ENCODE assay signal across 1 cellular context in the genomic region with DNA sequence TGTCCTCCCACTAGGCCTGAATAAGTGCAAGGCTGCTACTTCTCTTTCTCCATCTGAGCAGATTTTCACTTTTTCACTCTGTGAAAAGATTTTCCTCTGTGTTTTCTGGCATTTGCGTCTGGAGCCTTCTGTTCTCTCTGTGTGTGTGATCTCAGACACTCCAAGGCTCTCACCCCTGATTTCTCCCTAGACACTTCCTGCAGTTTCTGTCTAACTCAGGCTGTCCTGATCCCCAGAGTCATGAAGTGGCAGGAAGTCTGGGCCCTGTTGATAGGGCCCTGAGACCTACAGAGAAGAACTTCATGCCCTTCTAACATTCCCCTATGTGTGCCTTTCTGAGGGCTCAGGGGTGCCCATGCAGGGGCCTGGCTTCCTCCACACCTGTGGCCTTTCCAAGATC.
TF ChIP-seq lines count a peak whose summit lies in the region.

No MANE protein-coding gene starts in this region.

TF ChIP-seq in WTC11, 78 proteins besides CTCF, POLR2A, EP300 and RAD21 (continued from another document):
- no peak for TF ChIP-seq FOXJ3 (CRISPR knock-in tag; IDR thresholded peaks at IDR 0.05; ENCODE audit: borderline replicate concordance)
- TF ChIP-seq FOXP4 (CRISPR knock-in tag; IDR thresholded peaks at IDR 0.05), result no peak
- TF ChIP-seq SMAD4 (CRISPR knock-in tag; IDR thresholded peaks at IDR 0.05), result no peak
- TF ChIP-seq ATF2 (CRISPR knock-in tag; IDR thresholded peaks at IDR 0.05; ENCODE audit: borderline replicate concordance, low read depth), result no peak
- TF ChIP-seq STAT6 (CRISPR knock-in tag; conservative IDR thresholded peaks at IDR 0.05; ENCODE audit: low read depth), result no peak
- TF ChIP-seq AFF4 (CRISPR knock-in tag; IDR thresholded peaks at IDR 0.05; ENCODE audit: borderline replicate concordance), result no peak
- TF ChIP-seq GRHL2 (CRISPR knock-in tag; IDR thresholded peaks at IDR 0.05; ENCODE audit: insufficient replicate concordance, severe bottlenecking), result no peak
- TF ChIP-seq ZNF219 (CRISPR knock-in tag; IDR thresholded peaks at IDR 0.05; ENCODE audit: borderline replicate concordance), result no peak
- no peak for TF ChIP-seq ZNF317 (CRISPR knock-in tag; IDR thresholded peaks at IDR 0.05; ENCODE audit: borderline replicate concordance, low read depth)
- no peak for TF ChIP-seq PRDM15 (CRISPR knock-in tag; IDR thresholded peaks at IDR 0.05)
- TF ChIP-seq, protein P1, sequence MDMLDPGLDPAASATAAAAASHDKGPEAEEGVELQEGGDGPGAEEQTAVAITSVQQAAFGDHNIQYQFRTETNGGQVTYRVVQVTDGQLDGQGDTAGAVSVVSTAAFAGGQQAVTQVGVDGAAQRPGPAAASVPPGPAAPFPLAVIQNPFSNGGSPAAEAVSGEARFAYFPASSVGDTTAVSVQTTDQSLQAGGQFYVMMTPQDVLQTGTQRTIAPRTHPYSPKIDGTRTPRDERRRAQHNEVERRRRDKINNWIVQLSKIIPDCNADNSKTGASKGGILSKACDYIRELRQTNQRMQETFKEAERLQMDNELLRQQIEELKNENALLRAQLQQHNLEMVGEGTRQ (CRISPR knock-in tag; IDR thresholded peaks at IDR 0.05), result no peak
